Comparison of ENCODE assay signal across 6 cellular contexts in the genomic region with DNA sequence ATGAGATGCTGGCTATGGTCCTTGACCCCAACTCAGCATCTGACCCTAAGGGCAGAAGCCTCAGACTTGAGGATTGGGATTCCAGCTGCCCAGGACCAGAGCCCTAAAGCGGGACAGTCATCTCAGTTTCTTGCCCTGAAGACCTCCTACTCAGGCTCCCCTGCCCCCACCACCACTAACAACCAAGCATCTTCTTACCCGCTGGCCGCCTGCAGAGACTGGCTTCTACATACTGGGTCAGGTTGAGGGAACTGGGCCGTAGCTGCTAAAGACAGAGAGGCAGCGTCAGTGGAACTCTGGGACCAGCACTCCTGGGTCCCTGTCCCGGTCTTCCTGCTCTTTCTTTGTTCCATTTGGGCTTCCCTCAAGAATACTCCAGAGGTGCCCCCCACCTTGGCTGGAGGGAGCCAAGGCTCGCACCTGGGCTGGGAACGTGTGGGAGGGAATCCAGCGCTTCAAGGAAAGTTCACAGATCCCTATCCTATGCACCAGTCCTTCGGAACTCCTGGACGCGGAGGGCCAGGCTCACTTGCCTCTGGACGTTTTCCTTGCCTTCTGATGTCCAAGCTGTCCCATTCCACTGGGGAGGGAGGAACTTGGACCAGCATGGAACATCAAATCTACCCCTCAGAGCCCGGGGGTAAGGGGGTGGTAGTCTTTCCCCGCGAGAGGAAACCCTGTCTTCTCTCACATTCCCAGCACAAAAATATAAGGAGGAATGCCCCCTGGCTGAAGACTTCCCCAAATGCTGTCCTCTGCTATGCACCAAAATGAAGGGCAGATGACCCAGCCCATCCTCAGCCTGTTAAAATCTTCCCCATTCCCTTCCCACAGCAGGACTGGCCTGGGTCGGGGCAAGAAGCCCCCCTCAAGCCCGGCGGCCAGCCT. TPM values are rescaled to one million over a fixed set of nuclear protein-coding genes. Genes with fewer than 3 reads are reported as not detected.
DNase-seq lines count a peak whose midpoint lies in the region; ATAC-seq and TF ChIP-seq lines count a peak whose summit lies in the region.

No MANE protein-coding gene starts in this region.

- H3K36me3 ChIP-seq in effector memory CD4-positive, alpha-beta T cell (ENCODE audit: control insufficient read depth, insufficient read depth, low read length), result peaks cover 3% of the 10 kb centered on the region
- H3K36me3 ChIP-seq in rectal smooth muscle tissue (ENCODE audit: control insufficient read depth, insufficient read depth, low read length), result no peaks in the 10 kb centered on the region

- H3K9ac ChIP-seq in rectal smooth muscle tissue (ENCODE audit: low read length), result peak overlapping the region; percentile 50

- TF ChIP-seq CTCF in foreskin keratinocyte (conservative IDR thresholded peaks at IDR 0.05), result no peak

- no peak for DNase-seq in Jurkat, Clone E6-1 (ENCODE audit: low read depth, low spot score)
- DNase-seq in effector memory CD4-positive, alpha-beta T cell, result no peak
- DNase-seq in foreskin keratinocyte (no peak), NCI-H2227 (lab: John Stamatoyannopoulos, UW; ENCODE audit: unreplicated experiment) (no peak)

- H3K27ac ChIP-seq in effector memory CD4-positive, alpha-beta T cell (ENCODE audit: insufficient read depth, low read length, poor library complexity, severe bottlenecking), result peak overlapping the region; percentile 77
- peak overlapping the region; percentile 60 for H3K27ac ChIP-seq in rectal smooth muscle tissue (ENCODE audit: low read depth, low read length)
- no peak overlapping the region for H3K27ac ChIP-seq in foreskin keratinocyte

- peak overlapping the region; percentile 52 for H3K4me3 ChIP-seq in Jurkat, Clone E6-1 (ENCODE audit: low read length)
- peak overlapping the region; percentile 68 for H3K4me3 ChIP-seq in effector memory CD4-positive, alpha-beta T cell (ENCODE audit: insufficient read depth, low read depth, low read length, poor library complexity, severe bottlenecking)
- peak overlapping the region; percentile 77 for H3K4me3 ChIP-seq in rectal smooth muscle tissue (ENCODE audit: low read length)

- no peaks in the 10 kb centered on the region for H3K27me3 ChIP-seq in effector memory CD4-positive, alpha-beta T cell (replicated peaks; ENCODE audit: control insufficient read depth, insufficient read depth, low read length, poor library complexity, severe bottlenecking)
- H3K27me3 ChIP-seq in rectal smooth muscle tissue (ENCODE audit: control insufficient read depth, insufficient read depth, low read length) (no peaks in the 10 kb centered on the region), foreskin keratinocyte (no peaks in the 10 kb centered on the region)

- no peak for ATAC-seq in foreskin keratinocyte
- ATAC-seq in GM18517 (IDR thresholded peaks at IDR 0.05; ENCODE audit: unreplicated experiment), result no peak

- H3K9me3 ChIP-seq in effector memory CD4-positive, alpha-beta T cell (ENCODE audit: control insufficient read depth, low read length), result no peaks in the 10 kb centered on the region

- H3K4me1 ChIP-seq in effector memory CD4-positive, alpha-beta T cell (ENCODE audit: control insufficient read depth, insufficient read depth, low read length, poor library complexity, severe bottlenecking), result peaks cover 61% of the 10 kb centered on the region
- peaks cover 21% of the 10 kb centered on the region for H3K4me1 ChIP-seq in rectal smooth muscle tissue (ENCODE audit: control insufficient read depth, insufficient read depth, low read length)
- H3K4me1 ChIP-seq in foreskin keratinocyte, result peaks cover 17% of the 10 kb centered on the region

RNA-seq across cellular contexts. Expression of gene RARG, which starts 0.8 kb away (rescaled TPM):
- 8.4 TPM for polyA plus RNA-seq in Jurkat, Clone E6-1 (2012; ENCODE audit: insufficient read depth, insufficient read length)
- 32.8 and 33.3 TPM in 2 replicates for total RNA-seq in foreskin keratinocyte
- 26.3 and 29.2 TPM in 2 replicates for polyA plus RNA-seq in foreskin keratinocyte

RNA-seq across cellular contexts. Expression of gene ITGB7, which starts 24.2 kb away (rescaled TPM):
- 7.0 TPM for polyA plus RNA-seq in Jurkat, Clone E6-1 (2012; ENCODE audit: insufficient read depth, insufficient read length)
- total RNA-seq in foreskin keratinocyte, result 0.14 and 0.32 TPM in 2 replicates
- polyA plus RNA-seq in foreskin keratinocyte, result 0.15 and 0.17 TPM in 2 replicates

RNA-seq across cellular contexts. Expression of gene ESPL1, which starts 36.9 kb away (rescaled TPM):
- 29.7 TPM for polyA plus RNA-seq in Jurkat, Clone E6-1 (2012; ENCODE audit: insufficient read depth, insufficient read length)
- total RNA-seq in foreskin keratinocyte, result 15.0 and 18.7 TPM in 2 replicates
- 6.8 and 8.9 TPM in 2 replicates for polyA plus RNA-seq in foreskin keratinocyte

RNA-seq across cellular contexts. Expression of gene CSAD, which starts 50.5 kb away (rescaled TPM):
- 13.0 TPM for polyA plus RNA-seq in Jurkat, Clone E6-1 (2012; ENCODE audit: insufficient read depth, insufficient read length)
- total RNA-seq in foreskin keratinocyte, result 4.1 and 4.4 TPM in 2 replicates
- polyA plus RNA-seq in foreskin keratinocyte, result 3.0 and 3.1 TPM in 2 replicates

RNA-seq across cellular contexts. Expression of gene ZNF740, which starts 50.7 kb away (rescaled TPM):
- 37.8 TPM for polyA plus RNA-seq in Jurkat, Clone E6-1 (2012; ENCODE audit: insufficient read depth, insufficient read length)
- 11.0 and 11.7 TPM in 2 replicates for total RNA-seq in foreskin keratinocyte
- polyA plus RNA-seq in foreskin keratinocyte, result 3.7 and 4.6 TPM in 2 replicates
